ENCODE assay signal across 19 cellular contexts in the genomic region with DNA sequence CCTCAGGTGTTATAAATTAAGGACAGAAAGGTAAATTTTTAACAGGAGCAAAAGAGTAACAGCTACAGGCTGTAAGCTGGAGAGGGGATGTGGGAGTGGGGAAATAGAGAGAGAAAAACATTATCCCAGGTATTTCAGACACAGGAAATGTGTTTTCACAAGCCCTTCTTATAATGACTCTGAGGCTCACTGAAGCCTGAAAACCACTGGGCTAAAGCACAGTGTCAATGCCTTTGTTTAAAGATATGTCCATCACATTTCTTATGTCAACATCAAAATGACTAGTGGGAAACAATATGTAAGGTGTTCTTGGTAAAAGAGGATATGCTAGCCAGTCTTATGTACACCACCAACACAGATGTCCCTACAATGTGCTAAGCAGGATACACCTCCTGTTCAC.
DNase-seq lines count a peak whose midpoint lies in the region; ATAC-seq lines count a peak whose summit lies in the region.
"Had no signal": no experiment of that assay in that cellular context is flagged by ENCODE, and none has a peak within 500 bp of the region (broad histone marks: within the 10 kb centered on the region; RNA-seq: fewer than 3 reads in every experiment).

No MANE protein-coding gene starts in this region.

- peaks cover 32% of the 10 kb centered on the region for H3K4me1 ChIP-seq in BLaER1
- H3K4me1 ChIP-seq: prostate gland had no signal

- no peaks in the 10 kb centered on the region for H3K9me3 ChIP-seq in BLaER1
- H3K9me3 ChIP-seq: prostate gland had no signal

- ATAC-seq in GM18861 (IDR thresholded peaks at IDR 0.05; ENCODE audit: unreplicated experiment) (peak; percentile 45), HG03457 (IDR thresholded peaks at IDR 0.05; ENCODE audit: unreplicated experiment) (peak; percentile 61), HG03025 (IDR thresholded peaks at IDR 0.05; ENCODE audit: low FRiP score, unreplicated experiment) (no peak)
- ATAC-seq: activated CD8-positive, alpha-beta T cell treated with anti-CD3 and anti-CD28 coated beads, Interleukin-2, amount 10 ng/mL, durations not matched to agents 7 days and 5 days; activated T-cell treated with anti-CD3 and anti-CD28 coated beads, Interleukin-2, amount 50 U/mL, for 72 hours; WTC11 had no signal

- H3K4me3 ChIP-seq in BLaER1, result no peak overlapping the region
- H3K4me3 ChIP-seq: hepatocyte, prostate gland, smooth muscle cell had no signal

- H3K4me2 ChIP-seq in BLaER1, result peak overlapping the region; percentile 8; the same call in 1 of the 2 replicates
- H3K4me2 ChIP-seq: hepatocyte, smooth muscle cell had no signal

- no peaks in the 10 kb centered on the region for H3K36me3 ChIP-seq in BLaER1
- H3K36me3 ChIP-seq: prostate gland had no signal

- H3K27ac ChIP-seq in BLaER1, result no peak overlapping the region
- H3K27ac ChIP-seq: hepatocyte, prostate gland had no signal

- H3K27me3 ChIP-seq in BLaER1, result no peaks in the 10 kb centered on the region
- H3K27me3 ChIP-seq: hepatocyte had no signal

- H4K20me1 ChIP-seq in BLaER1, result no peaks in the 10 kb centered on the region

- no peak overlapping the region for H3K9ac ChIP-seq in BLaER1

- peak; percentile 21 for DNase-seq in NCI-H510A (lab: John Stamatoyannopoulos, UW)
- DNase-seq in GDM1 (lab: John Stamatoyannopoulos, UW), result no peak
- no peak for DNase-seq in OCI-M2 (lab: John Stamatoyannopoulos, UW; ENCODE audit: unreplicated experiment)
- no peak for DNase-seq in activated CD4-positive, alpha-beta T cell treated with anti-CD3 and anti-CD28 coated beads for 4 hours
- DNase-seq: activated CD8-positive, alpha-beta T cell treated with anti-CD3 and anti-CD28 coated beads, Interleukin-2, amount 10 ng/mL, durations not matched to agents 7 days and 5 days; activated T-cell treated with anti-CD3 and anti-CD28 coated beads, Interleukin-2, amount 50 U/mL, for 72 hours; islet precursor cell; KBM-7; MV-4-11; NCI-H446 treated with DMSO at 0.1 percent for 48 hours; stimulated activated CD4-positive, alpha-beta T cell treated with anti-CD3 and anti-CD28 coated beads, Interleukin-4, amount 100 ng/mL, for 24 hours had no signal
